21 cellular contexts compared by ENCODE assay signal in genomic region chr2:27866237-27866636, GRCh38. TPM values are rescaled to one million over a fixed set of nuclear protein-coding genes. Genes with fewer than 3 reads are reported as not detected.
DNase-seq lines count a peak whose midpoint lies in the region; ATAC-seq, FAIRE-seq and TF ChIP-seq lines count a peak whose summit lies in the region.
"Had no signal": no experiment of that assay in that cellular context is flagged by ENCODE, and none has a peak within 500 bp of the region (broad histone marks: within the 10 kb centered on the region; RNA-seq: fewer than 3 reads in every experiment).

No MANE protein-coding gene starts in this region.

- no peak overlapping the region for H3K4me3 Mint-ChIP-seq in osteocyte (ENCODE audit: unreplicated experiment)
- H3K4me3 Mint-ChIP-seq: CD4-positive, CD25-positive, alpha-beta regulatory T cell; CD8-positive, alpha-beta memory T cell had no signal

- no peaks in the 10 kb centered on the region for H3K27me3 Mint-ChIP-seq in osteocyte (ENCODE audit: unreplicated experiment)
- H3K27me3 Mint-ChIP-seq: CD4-positive, CD25-positive, alpha-beta regulatory T cell; CD8-positive, alpha-beta memory T cell had no signal

- TF ChIP-seq CTCF in osteocyte (IDR thresholded peaks at IDR 0.05): no peak

- peaks cover 6% of the 10 kb centered on the region for H3K4me1 Mint-ChIP-seq in osteocyte (ENCODE audit: unreplicated experiment)
- H3K4me1 Mint-ChIP-seq: CD4-positive, CD25-positive, alpha-beta regulatory T cell; CD8-positive, alpha-beta memory T cell had no signal

- DNase-seq in NOMO-1 treated with DMSO at 0.1 percent for 48 hours (lab: John Stamatoyannopoulos, UW; ENCODE audit: unreplicated experiment) (peak; percentile 34), NOMO-1 treated with dmso at 0.1 percent for 144 hours (lab: John Stamatoyannopoulos, UW; ENCODE audit: unreplicated experiment) (no peak), H54 (ENCODE audit: insufficient read length, low spot score) (no peak), osteocyte (ENCODE audit: extremely low spot score, unreplicated experiment) (no peak), cerebellar nuclear complex (lab: John Stamatoyannopoulos, UW) (no peak)
- DNase-seq in activated CD4-positive, alpha-beta T cell treated with anti-CD3 and anti-CD28 coated beads, Interleukin-2, amount 50 U/mL, for 48 hours: no peak
- DNase-seq in activated effector memory CD4-positive, alpha-beta T cell treated with Interleukin-2 at 50 U/mL for 16 hours: no peak
- DNase-seq: C1 segment of cervical spinal cord; CD4-positive, CD25-positive, alpha-beta regulatory T cell; CD8-positive, alpha-beta memory T cell; DMS 273 treated with DMSO at 0.1 percent for 48 hours; DMS53; DMS79 treated with DMSO at 0.1 percent for 48 hours; GOT3; H7; HCEC 1CT had no signal

- H3K27ac Mint-ChIP-seq in osteocyte (ENCODE audit: unreplicated experiment): peak overlapping the region; percentile 36

- FAIRE-seq in H54 (lab: Jason Lieb, UNC): peak; percentile 36
- FAIRE-seq: A204.1, D721Med, G401.6, GM12892 had no signal

- H3K36me3 Mint-ChIP-seq in osteocyte (ENCODE audit: unreplicated experiment): no peaks in the 10 kb centered on the region
- H3K36me3 Mint-ChIP-seq: CD4-positive, CD25-positive, alpha-beta regulatory T cell had no signal

- TF ChIP-seq POLR2A in H54 (IDR thresholded peaks at IDR 0.05; ENCODE audit: low read depth, low read length): no peak

- H3K9me3 Mint-ChIP-seq in osteocyte (ENCODE audit: unreplicated experiment): no peaks in the 10 kb centered on the region
- H3K9me3 Mint-ChIP-seq: CD4-positive, CD25-positive, alpha-beta regulatory T cell; CD8-positive, alpha-beta memory T cell had no signal

- peak; percentile 41 for ATAC-seq in SK-N-SH treated with all-trans-retinoic acid at 6 μM for 48 hours

TF ChIP-seq in SK-N-SH treated with all-trans-retinoic acid at 6 μM for 48 hours, 23 proteins besides CTCF, POLR2A, EP300 and RAD21:
- TF ChIP-seq ZNF8 (CRISPR knock-in tag; IDR thresholded peaks at IDR 0.05) (no peak), ISL1 (CRISPR knock-in tag; IDR thresholded peaks at IDR 0.05) (no peak), SNAI2 (CRISPR knock-in tag; IDR thresholded peaks at IDR 0.05) (no peak), PATZ1 (CRISPR knock-in tag; IDR thresholded peaks at IDR 0.05; ENCODE audit: borderline replicate concordance) (no peak), TSHZ2 (CRISPR knock-in tag; IDR thresholded peaks at IDR 0.05) (no peak), ZC3H10 (CRISPR knock-in tag; IDR thresholded peaks at IDR 0.05) (no peak), ZNF565 (CRISPR knock-in tag; conservative IDR thresholded peaks at IDR 0.05; ENCODE audit: low read depth) (no peak), TOX (CRISPR knock-in tag; IDR thresholded peaks at IDR 0.05; ENCODE audit: borderline replicate concordance) (no peak), OSR1 (CRISPR knock-in tag; IDR thresholded peaks at IDR 0.05) (no peak), ZFP30 (CRISPR knock-in tag; IDR thresholded peaks at IDR 0.05) (no peak), BACH2 (CRISPR knock-in tag; IDR thresholded peaks at IDR 0.05; ENCODE audit: borderline replicate concordance) (no peak), GLIS3 (CRISPR knock-in tag; IDR thresholded peaks at IDR 0.05) (no peak), ARNTL (CRISPR knock-in tag; IDR thresholded peaks at IDR 0.05; ENCODE audit: borderline replicate concordance, low read depth) (no peak), CREB5 (CRISPR knock-in tag; IDR thresholded peaks at IDR 0.05; ENCODE audit: low read depth) (no peak), ZFP3 (CRISPR knock-in tag; IDR thresholded peaks at IDR 0.05) (no peak), CSDC2 (CRISPR knock-in tag; IDR thresholded peaks at IDR 0.05) (no peak), TCF4 (CRISPR knock-in tag; IDR thresholded peaks at IDR 0.05; ENCODE audit: borderline replicate concordance) (no peak), RARB (CRISPR knock-in tag; IDR thresholded peaks at IDR 0.05) (no peak)
- TF ChIP-seq, protein P1, sequence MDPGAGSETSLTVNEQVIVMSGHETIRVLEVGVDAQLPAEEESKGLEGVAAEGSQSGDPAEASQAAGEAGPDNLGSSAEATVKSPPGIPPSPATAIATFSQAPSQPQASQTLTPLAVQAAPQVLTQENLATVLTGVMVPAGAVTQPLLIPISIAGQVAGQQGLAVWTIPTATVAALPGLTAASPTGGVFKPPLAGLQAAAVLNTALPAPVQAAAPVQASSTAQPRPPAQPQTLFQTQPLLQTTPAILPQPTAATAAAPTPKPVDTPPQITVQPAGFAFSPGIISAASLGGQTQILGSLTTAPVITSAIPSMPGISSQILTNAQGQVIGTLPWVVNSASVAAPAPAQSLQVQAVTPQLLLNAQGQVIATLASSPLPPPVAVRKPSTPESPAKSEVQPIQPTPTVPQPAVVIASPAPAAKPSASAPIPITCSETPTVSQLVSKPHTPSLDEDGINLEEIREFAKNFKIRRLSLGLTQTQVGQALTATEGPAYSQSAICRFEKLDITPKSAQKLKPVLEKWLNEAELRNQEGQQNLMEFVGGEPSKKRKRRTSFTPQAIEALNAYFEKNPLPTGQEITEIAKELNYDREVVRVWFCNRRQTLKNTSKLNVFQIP (CRISPR knock-in tag; IDR thresholded peaks at IDR 0.05; ENCODE audit: borderline replicate concordance, low read depth): no peak
- TF ChIP-seq, protein P2, sequence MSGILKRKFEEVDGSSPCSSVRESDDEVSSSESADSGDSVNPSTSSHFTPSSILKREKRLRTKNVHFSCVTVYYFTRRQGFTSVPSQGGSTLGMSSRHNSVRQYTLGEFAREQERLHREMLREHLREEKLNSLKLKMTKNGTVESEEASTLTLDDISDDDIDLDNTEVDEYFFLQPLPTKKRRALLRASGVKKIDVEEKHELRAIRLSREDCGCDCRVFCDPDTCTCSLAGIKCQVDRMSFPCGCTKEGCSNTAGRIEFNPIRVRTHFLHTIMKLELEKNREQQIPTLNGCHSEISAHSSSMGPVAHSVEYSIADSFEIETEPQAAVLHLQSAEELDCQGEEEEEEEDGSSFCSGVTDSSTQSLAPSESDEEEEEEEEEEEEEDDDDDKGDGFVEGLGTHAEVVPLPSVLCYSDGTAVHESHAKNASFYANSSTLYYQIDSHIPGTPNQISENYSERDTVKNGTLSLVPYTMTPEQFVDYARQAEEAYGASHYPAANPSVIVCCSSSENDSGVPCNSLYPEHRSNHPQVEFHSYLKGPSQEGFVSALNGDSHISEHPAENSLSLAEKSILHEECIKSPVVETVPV (CRISPR knock-in tag; IDR thresholded peaks at IDR 0.05): no peak
TF ChIP-seq in SK-N-SH treated with all-trans-retinoic acid at 6 μM for 48 hours: peak in this region for 0.

RNA-seq across cellular contexts. Expression of gene RBKS, which starts 23.9 kb away (rescaled TPM):
- 0.83 and 0.99 TPM in 2 replicates for total RNA-seq in osteocyte

RNA-seq across cellular contexts. Expression of gene BABAM2, which starts 24.3 kb away (rescaled TPM):
- total RNA-seq in osteocyte: 43.6 and 57.4 TPM in 2 replicates
